ENCODE assay signal across 14 cellular contexts in genomic region chr17:69473801-69474170, GRCh38. TPM values are rescaled to one million over a fixed set of nuclear protein-coding genes. Genes with fewer than 3 reads are reported as not detected.
DNase-seq lines count a peak whose midpoint lies in the region; ATAC-seq and TF ChIP-seq lines count a peak whose summit lies in the region.
"Had no signal": no experiment of that assay in that cellular context is flagged by ENCODE, and none has a peak within 500 bp of the region (broad histone marks: within the 10 kb centered on the region; RNA-seq: fewer than 3 reads in every experiment).

No MANE protein-coding gene starts in this region.

- no peak for TF ChIP-seq CTCF in vagina (IDR thresholded peaks at IDR 0.05)

- H4K8ac ChIP-seq in mesenchymal stem cell (ENCODE audit: low read length), result no peak overlapping the region

- H3K9me3 ChIP-seq in ectodermal cell (ENCODE audit: control insufficient read depth, low read length), result no peaks in the 10 kb centered on the region
- no peaks in the 10 kb centered on the region for H3K9me3 ChIP-seq in mesenchymal stem cell (ENCODE audit: control insufficient read depth, low read length)
- H3K9me3 ChIP-seq in vagina, result no peaks in the 10 kb centered on the region
- H3K9me3 ChIP-seq: adrenal gland had no signal

- ATAC-seq in GM19324 (IDR thresholded peaks at IDR 0.05; ENCODE audit: low FRiP score, unreplicated experiment) (no peak), HG03196 (IDR thresholded peaks at IDR 0.05; ENCODE audit: unreplicated experiment) (no peak)

- H3K27me3 ChIP-seq in ectodermal cell (ENCODE audit: control insufficient read depth, insufficient read depth, low read length, poor library complexity, severe bottlenecking) (no peaks in the 10 kb centered on the region), mesenchymal stem cell (ENCODE audit: control insufficient read depth in 1 of 2, insufficient read depth in 1 of 2, low read length in 2 of 2) (no peaks in the 10 kb centered on the region), vagina (no peaks in the 10 kb centered on the region)
- H3K27me3 ChIP-seq: adrenal gland had no signal

- DNase-seq in NCI-H82 (lab: John Stamatoyannopoulos, UW) (peak; percentile 38), NCI-H82 treated with DMSO at 0.1 percent for 48 hours (lab: John Stamatoyannopoulos, UW; ENCODE audit: unreplicated experiment) (no peak), mesenchymal stem cell (peak; percentile 34), vagina (ENCODE audit: extremely low spot score in 2 of 2) (no peak), NCI-H1436 treated with DMSO at 0.1 percent for 48 hours (lab: John Stamatoyannopoulos, UW) (no peak)
- DNase-seq: activated CD4-positive, alpha-beta memory T cell treated with anti-CD3 and anti-CD28 coated beads for 36 hours; adrenal gland; cortex of kidney; foreskin melanocyte; NCI-H1105 treated with DMSO at 0.1 percent for 48 hours had no signal

- WGBS in ectodermal cell, 2 experiments, result 90 to 94% methylated on average over 3 of the region's 3 CpGs
- WGBS in mesenchymal stem cell, result 91% methylated on average over 3 of the region's 3 CpGs

- H3K4ac ChIP-seq in mesenchymal stem cell (ENCODE audit: low read depth in 1 of 2, low read length in 2 of 2), result no peak overlapping the region

- no peak overlapping the region for H2BK12ac ChIP-seq in mesenchymal stem cell (ENCODE audit: low read length in 2 of 2)

- H3K23ac ChIP-seq in mesenchymal stem cell (ENCODE audit: low read length in 2 of 2), result no peak overlapping the region

- no peak overlapping the region for H2BK120ac ChIP-seq in mesenchymal stem cell (ENCODE audit: low read depth, low read length)

- H3K36me3 ChIP-seq in ectodermal cell (ENCODE audit: control insufficient read depth, insufficient read depth, low read length) (no peaks in the 10 kb centered on the region), mesenchymal stem cell (ENCODE audit: control insufficient read depth in 1 of 2, insufficient read depth in 2 of 2, low read depth in 1 of 2, low read length in 2 of 2) (no peaks in the 10 kb centered on the region), vagina (no peaks in the 10 kb centered on the region)
- H3K36me3 ChIP-seq: adrenal gland had no signal

- no peak overlapping the region for H2BK5ac ChIP-seq in mesenchymal stem cell (ENCODE audit: low read depth, low read length, poor library complexity, severe bottlenecking)

- H3K4me1 ChIP-seq in ectodermal cell (ENCODE audit: control insufficient read depth, insufficient read depth, low read length), result peaks cover 5% of the 10 kb centered on the region
- no peaks in the 10 kb centered on the region for H3K4me1 ChIP-seq in mesenchymal stem cell (ENCODE audit: control insufficient read depth, insufficient read depth, low read depth, low read length)
- H3K4me1 ChIP-seq in vagina, result peaks cover 18% of the 10 kb centered on the region
- H3K4me1 ChIP-seq: adrenal gland had no signal

- H3K27ac ChIP-seq in ectodermal cell (ENCODE audit: insufficient read depth, low read depth, low read length, poor library complexity, severe bottlenecking), result peak overlapping the region; percentile 50
- peak overlapping the region; percentile 81 for H3K27ac ChIP-seq in mesenchymal stem cell (ENCODE audit: low read length, poor library complexity, severe bottlenecking)
- peak overlapping the region; percentile 54 for H3K27ac ChIP-seq in vagina
- H3K27ac ChIP-seq: 22Rv1, adrenal gland had no signal

- TF ChIP-seq POLR2A in vagina (IDR thresholded peaks at IDR 0.05), result no peak

- intact Hi-C loops in vagina (cut with DNase I), result no loop called here

- no peak overlapping the region for H3K18ac ChIP-seq in mesenchymal stem cell (ENCODE audit: low read depth in 1 of 2, low read length in 2 of 2)

- no peak overlapping the region for H3K14ac ChIP-seq in mesenchymal stem cell (ENCODE audit: low read length in 2 of 2)

- no peak overlapping the region for H3K4me3 ChIP-seq in ectodermal cell (ENCODE audit: insufficient read depth, low read depth, low read length)
- H3K4me3 ChIP-seq in mesenchymal stem cell (ENCODE audit: insufficient read depth in 1 of 2, low read depth in 1 of 2, low read length in 2 of 2), result peak overlapping the region in 1 of 2 experiments; percentile 22
- H3K4me3 ChIP-seq in vagina, result no peak overlapping the region
- H3K4me3 ChIP-seq: adrenal gland had no signal

- H2AFZ ChIP-seq in mesenchymal stem cell (ENCODE audit: low read depth, low read length), result no peak overlapping the region

- peak overlapping the region; percentile 48 for H3K9ac ChIP-seq in mesenchymal stem cell (ENCODE audit: low read length)

- peaks cover 11% of the 10 kb centered on the region for H3K79me1 ChIP-seq in mesenchymal stem cell (replicated peaks; ENCODE audit: low read length, poor library complexity, severe bottlenecking)

- H2BK15ac ChIP-seq in mesenchymal stem cell (ENCODE audit: low read depth, poor library complexity, severe bottlenecking), result no peak overlapping the region

- no peak overlapping the region for H3K4me2 ChIP-seq in mesenchymal stem cell (ENCODE audit: low read length, poor library complexity, severe bottlenecking)

- no peak overlapping the region for H4K91ac ChIP-seq in mesenchymal stem cell (ENCODE audit: low read length)

- no peak overlapping the region for H2AK5ac ChIP-seq in mesenchymal stem cell (ENCODE audit: low read length, severe bottlenecking)

RNA-seq across cellular contexts. Expression of gene MAP2K6, which starts 59.3 kb away (rescaled TPM):
- polyA plus RNA-seq in ectodermal cell (2013, experiment 1 of 4), result 39.6 TPM
- polyA plus RNA-seq in ectodermal cell (2013, experiment 2 of 4), result 55.9 TPM
- 29.6 TPM for polyA plus RNA-seq in ectodermal cell (2013, experiment 3 of 4)
- polyA plus RNA-seq in ectodermal cell (2013, experiment 4 of 4), result 37.9 TPM
- polyA plus RNA-seq in mesenchymal stem cell (2013, experiment 1 of 2), result 3.7 TPM
- polyA plus RNA-seq in mesenchymal stem cell (2013, experiment 2 of 2), result 4.0 TPM
- 10.3 TPM for total RNA-seq in vagina

Comparison
In these comparisons a context has a peak if more than half of its experiments do, and no peak if none do; other contexts are left out.
1. DNase-seq: peak in NCI-H82 (single experiment) and mesenchymal stem cell (single experiment); none in NCI-H82 treated with DMSO at 0.1 percent for 48 hours (single experiment), vagina (0 of 2) and NCI-H1436 treated with DMSO at 0.1 percent for 48 hours (single experiment).
2. Peak in every context shown above with its lines, with median percentiles within 50 percentile points of each other: H3K27ac ChIP-seq.